ENCODE assay signal across 17 cellular contexts in the genomic region with DNA sequence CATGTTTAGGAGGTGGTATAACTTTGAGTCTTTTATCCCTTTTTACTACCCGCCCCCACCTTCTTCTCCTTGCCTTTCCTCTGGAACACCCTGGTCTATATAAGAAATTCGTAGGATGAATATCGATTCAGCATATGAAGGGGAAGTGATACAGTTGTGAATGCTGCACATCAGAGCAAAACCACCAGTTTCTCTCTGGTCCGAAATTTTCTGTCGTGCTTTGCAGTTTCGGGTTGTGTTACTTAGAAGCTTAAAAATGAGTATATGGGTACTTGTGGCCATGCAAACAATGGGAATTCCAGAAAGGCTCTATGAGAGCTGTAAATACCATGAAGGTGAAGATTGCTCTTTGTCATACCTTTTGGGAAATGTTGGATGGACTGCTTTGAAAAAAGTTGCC.
DNase-seq lines count a peak whose midpoint lies in the region; ATAC-seq and TF ChIP-seq lines count a peak whose summit lies in the region.
"Had no signal": no experiment of that assay in that cellular context is flagged by ENCODE, and none has a peak within 500 bp of the region (broad histone marks: within the 10 kb centered on the region; RNA-seq: fewer than 3 reads in every experiment).

No MANE protein-coding gene starts in this region.

- no peaks in the 10 kb centered on the region for H3K27me3 Mint-ChIP-seq in activated naive CD4-positive, alpha-beta T cell treated with anti-CD3 and anti-CD28 coated beads for 36 hours (ENCODE audit: low read depth)
- H3K27me3 Mint-ChIP-seq in neural progenitor cell (ENCODE audit: insufficient read depth, low read depth) (peaks cover 3% of the 10 kb centered on the region), T-helper 17 cell (peaks cover 26% of the 10 kb centered on the region)

- H3K4me3 ChIP-seq in A673 (ENCODE audit: low read depth, low read length, poor library complexity, severe bottlenecking) (no peak overlapping the region), MM.1S (ENCODE audit: low read length) (peak overlapping the region; percentile 17; the same call in 1 of the 2 replicates), neural progenitor cell (no peak overlapping the region)
- H3K4me3 ChIP-seq: BLaER1 treated with 17β-estradiol and CSF1 and Interleukin-3, amounts not matched to agents 10 nM and 100 nM; GM12878; GM23248; HAP-1 had no signal

- H3K27me3 ChIP-seq in A673 (replicated peaks; ENCODE audit: insufficient read depth, low read depth, low read length, poor library complexity): no peaks in the 10 kb centered on the region
- no peaks in the 10 kb centered on the region for H3K27me3 ChIP-seq in MM.1S (replicated peaks; ENCODE audit: insufficient read depth, low read length)
- no peaks in the 10 kb centered on the region for H3K27me3 ChIP-seq in neural progenitor cell
- H3K27me3 ChIP-seq: BLaER1 treated with 17β-estradiol and CSF1 and Interleukin-3, amounts not matched to agents 10 nM and 100 nM had no signal

- H3K36me3 ChIP-seq in A673 (ENCODE audit: insufficient read depth, low read length, poor library complexity, severe bottlenecking) (no peaks in the 10 kb centered on the region), MM.1S (replicated peaks; ENCODE audit: insufficient read depth, low read length) (no peaks in the 10 kb centered on the region), neural progenitor cell (no peaks in the 10 kb centered on the region)
- H3K36me3 ChIP-seq: HAP-1 had no signal

- no peak overlapping the region for H3K27ac Mint-ChIP-seq in activated naive CD4-positive, alpha-beta T cell treated with anti-CD3 and anti-CD28 coated beads for 36 hours
- H3K27ac Mint-ChIP-seq in neural progenitor cell (no peak overlapping the region), T-helper 17 cell (no peak overlapping the region)
- H3K27ac Mint-ChIP-seq: B cell; CD8-positive, alpha-beta T cell had no signal

- H2AFZ ChIP-seq in MM.1S (ENCODE audit: low read length) (no peak overlapping the region), neural progenitor cell (replicated peaks) (no peak overlapping the region)
- H2AFZ ChIP-seq: GM23248 had no signal

- H3K4me3 Mint-ChIP-seq in activated naive CD4-positive, alpha-beta T cell treated with anti-CD3 and anti-CD28 coated beads for 36 hours: no peak overlapping the region
- no peak overlapping the region for H3K4me3 Mint-ChIP-seq in neural progenitor cell
- no peak overlapping the region for H3K4me3 Mint-ChIP-seq in T-helper 17 cell
- H3K4me3 Mint-ChIP-seq: B cell; CD8-positive, alpha-beta T cell had no signal

- BruUV-seq in A673 (replicated peaks; lab: Mats Ljungman, UMichigan): no TSS peak

- CTCF ChIA-PET in A673 (lab: Charles Lee): no interaction called here
- CTCF ChIA-PET in activated naive CD4-positive, alpha-beta T cell treated with anti-CD3 and anti-CD28 coated beads for 36 hours (lab: Charles Lee): no interaction called here

- H3F3A ChIP-seq in MM.1S (ENCODE audit: insufficient read depth, low read length) (peaks cover 15% of the 10 kb centered on the region), neural progenitor cell (ENCODE audit: low read depth) (no peaks in the 10 kb centered on the region)

- no peaks in the 10 kb centered on the region for H3K4me1 Mint-ChIP-seq in activated naive CD4-positive, alpha-beta T cell treated with anti-CD3 and anti-CD28 coated beads for 36 hours (ENCODE audit: low read depth)
- H3K4me1 Mint-ChIP-seq in neural progenitor cell (no peaks in the 10 kb centered on the region), T-helper 17 cell (no peaks in the 10 kb centered on the region)
- H3K4me1 Mint-ChIP-seq: B cell had no signal

- peak overlapping the region; percentile 51 for H3K27ac ChIP-seq in A673 (ENCODE audit: low read depth, low read length, poor library complexity, severe bottlenecking)
- H3K27ac ChIP-seq in MM.1S (ENCODE audit: low read length): peak overlapping the region; percentile 58; the same call in 1 of the 2 replicates
- no peak overlapping the region for H3K27ac ChIP-seq in neural progenitor cell
- H3K27ac ChIP-seq: BLaER1 treated with 17β-estradiol and CSF1 and Interleukin-3, amounts not matched to agents 10 nM and 100 nM; GM23248 had no signal

- H3K4me2 ChIP-seq in MM.1S (ENCODE audit: low read depth, low read length) (peak overlapping the region; percentile 65), neural progenitor cell (no peak overlapping the region)
- H3K4me2 ChIP-seq: BLaER1 treated with 17β-estradiol and CSF1 and Interleukin-3, amounts not matched to agents 10 nM and 100 nM had no signal

- H3K4me1 ChIP-seq in A673 (ENCODE audit: insufficient read depth, low read length, poor library complexity, severe bottlenecking): peaks cover 30% of the 10 kb centered on the region
- peaks cover 19% of the 10 kb centered on the region; the same call in 1 of the 2 replicates for H3K4me1 ChIP-seq in MM.1S (ENCODE audit: low read length)
- no peaks in the 10 kb centered on the region for H3K4me1 ChIP-seq in neural progenitor cell
- H3K4me1 ChIP-seq: BLaER1 treated with 17β-estradiol and CSF1 and Interleukin-3, amounts not matched to agents 10 nM and 100 nM; HAP-1 had no signal

- H4K20me1 ChIP-seq in MM.1S (ENCODE audit: insufficient read depth, low read length) (no peaks in the 10 kb centered on the region), neural progenitor cell (ENCODE audit: low read depth) (no peaks in the 10 kb centered on the region)
- H4K20me1 ChIP-seq: BLaER1 treated with 17β-estradiol and CSF1 and Interleukin-3, amounts not matched to agents 10 nM and 100 nM had no signal

- intact Hi-C loops in A673 (cut with micrococcal nuclease; ENCODE audit: unreplicated experiment): loop anchor here (10.0 kb wide), 1 partner anchor 1343 kb away; the partner anchor contains the start of gene PID1
- intact Hi-C loops in activated naive CD4-positive, alpha-beta T cell treated with anti-CD3 and anti-CD28 coated beads for 36 hours (cut with micrococcal nuclease): no loop called here

- no peaks in the 10 kb centered on the region for H3K9me2 ChIP-seq in MM.1S (replicated peaks; ENCODE audit: insufficient read depth, low read length)

- TF ChIP-seq CTCF in A673 (conservative IDR thresholded peaks at IDR 0.05; ENCODE audit: low read depth, low read length) (no peak), MM.1S (IDR thresholded peaks at IDR 0.05; ENCODE audit: low read length) (no peak), neural progenitor cell (IDR thresholded peaks at IDR 0.05) (no peak)

- no peak overlapping the region for H3K9ac ChIP-seq in MM.1S (ENCODE audit: low read length)
- no peak overlapping the region for H3K9ac ChIP-seq in neural progenitor cell
- H3K9ac ChIP-seq: BLaER1 treated with 17β-estradiol and CSF1 and Interleukin-3, amounts not matched to agents 10 nM and 100 nM; GM23248 had no signal

- ATAC-seq in GM18867 (IDR thresholded peaks at IDR 0.05; ENCODE audit: unreplicated experiment) (peak; percentile 55), T-helper 17 cell (no peak)
- ATAC-seq: CD8-positive, alpha-beta T cell; GM12878 had no signal

- no peak for DNase-seq in A673 (ENCODE audit: low spot score)
- peak; percentile 69 for DNase-seq in MM.1S
- peak; percentile 35 for DNase-seq in RPMI8226
- no peak for DNase-seq in activated naive CD4-positive, alpha-beta T cell treated with anti-CD3 and anti-CD28 coated beads for 36 hours
- no peak for DNase-seq in neural progenitor cell (ENCODE audit: low spot score)
- no peak for DNase-seq in T-helper 17 cell
- DNase-seq: 8988T; Calu3; CD8-positive, alpha-beta T cell; DMS79 treated with DMSO at 0.1 percent for 48 hours; GF-D8; GM23248 had no signal

- H3K36me3 Mint-ChIP-seq in activated naive CD4-positive, alpha-beta T cell treated with anti-CD3 and anti-CD28 coated beads for 36 hours (ENCODE audit: low read depth): no peaks in the 10 kb centered on the region
- H3K36me3 Mint-ChIP-seq in neural progenitor cell: no peaks in the 10 kb centered on the region
- no peaks in the 10 kb centered on the region for H3K36me3 Mint-ChIP-seq in T-helper 17 cell (ENCODE audit: low read depth)
- H3K36me3 Mint-ChIP-seq: CD8-positive, alpha-beta T cell had no signal

- POLR2A ChIA-PET in A673 (lab: Charles Lee; ENCODE audit: low non-redundant PET): interaction anchor here (0.7 kb wide), 1 partner anchor 9 kb away, joined by 3 read pairs; no protein-coding TSS in a partner anchor

- H3K9me3 Mint-ChIP-seq in activated naive CD4-positive, alpha-beta T cell treated with anti-CD3 and anti-CD28 coated beads for 36 hours: peaks cover 4% of the 10 kb centered on the region
- peaks cover 9% of the 10 kb centered on the region for H3K9me3 Mint-ChIP-seq in neural progenitor cell

- H3K9me3 ChIP-seq in A673 (ENCODE audit: low read depth, low read length, poor library complexity, severe bottlenecking) (peaks cover 16% of the 10 kb centered on the region), MM.1S (replicated peaks; ENCODE audit: insufficient read depth, low read length) (no peaks in the 10 kb centered on the region), neural progenitor cell (ENCODE audit: low read depth) (no peaks in the 10 kb centered on the region), T-helper 17 cell (ENCODE audit: control insufficient read depth, low read length, poor library complexity, severe bottlenecking) (no peaks in the 10 kb centered on the region)
- H3K9me3 ChIP-seq: HAP-1 had no signal

- H3K79me2 ChIP-seq in MM.1S (ENCODE audit: low read length) (no peaks in the 10 kb centered on the region), neural progenitor cell (ENCODE audit: low read depth) (no peaks in the 10 kb centered on the region)

Comparison
In these comparisons a context has a peak if more than half of its experiments do, and no peak if none do; other contexts are left out.
1. DNase-seq: peak in MM.1S (single experiment) and RPMI8226 (single experiment); none in A673 (single experiment), activated naive CD4-positive, alpha-beta T cell treated with anti-CD3 and anti-CD28 coated beads for 36 hours (single experiment), neural progenitor cell (single experiment) and T-helper 17 cell (0 of 3).